8 cellular contexts compared by ENCODE assay signal in the genomic region with DNA sequence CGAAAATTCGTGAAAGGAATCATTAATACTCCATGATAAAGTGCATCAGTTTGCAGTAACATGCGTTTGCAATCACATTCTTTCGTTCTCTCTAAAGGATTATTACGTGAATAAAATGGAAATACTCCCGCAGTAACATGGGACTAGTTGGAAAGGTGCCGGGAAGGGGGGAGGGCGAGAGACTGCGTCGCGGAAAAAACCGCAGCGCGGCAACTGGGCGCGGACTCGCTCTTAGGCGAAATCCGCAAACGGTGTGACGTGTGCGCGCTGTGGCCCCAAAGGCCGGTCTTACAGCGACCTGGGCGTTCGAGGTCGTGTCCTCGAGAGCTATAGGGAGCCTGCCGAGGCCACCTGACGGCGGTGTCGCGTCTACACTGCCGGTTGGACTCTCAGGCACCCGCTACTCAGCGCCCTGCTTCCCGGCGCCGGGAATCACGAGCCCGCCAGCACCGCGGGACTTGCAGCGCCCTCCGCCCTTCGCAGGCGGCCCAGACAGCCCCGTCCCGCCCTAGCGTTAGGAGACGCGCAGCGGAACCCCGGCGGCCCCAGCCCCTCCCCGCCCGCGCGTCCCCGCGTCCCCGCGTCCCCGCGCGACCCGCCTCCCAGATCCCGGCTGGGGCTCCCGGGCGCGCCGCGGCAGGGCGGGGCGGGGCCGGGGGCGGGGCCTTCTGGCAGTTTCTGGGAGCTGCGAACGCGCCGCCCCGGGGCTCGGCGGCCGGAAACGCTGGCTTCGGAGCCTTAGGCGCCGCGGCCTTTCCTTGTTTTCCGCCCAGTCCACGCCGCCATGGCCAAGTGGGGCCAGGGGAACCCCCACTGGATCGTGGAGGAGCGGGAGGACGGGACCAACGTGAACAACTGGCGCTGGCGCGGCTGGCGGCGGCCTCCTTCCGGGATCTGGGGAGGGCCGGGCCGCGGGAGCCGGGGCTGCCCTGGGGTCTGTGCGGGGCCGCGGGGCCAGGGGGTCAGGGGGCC. TPM values are rescaled to one million over a fixed set of nuclear protein-coding genes. Genes with fewer than 3 reads are reported as not detected.
DNase-seq lines count a peak whose midpoint lies in the region; ATAC-seq and TF ChIP-seq lines count a peak whose summit lies in the region.

No MANE protein-coding gene starts in this region.

- H3K4me3 ChIP-seq in colonic mucosa: peak overlapping the region; percentile 89

- TF ChIP-seq CTCF in C4-2B (conservative IDR thresholded peaks at IDR 0.05) (no peak), colonic mucosa (IDR thresholded peaks at IDR 0.05) (no peak)

- H3K9ac ChIP-seq in colonic mucosa (ENCODE audit: low read depth in 2 of 2, low read length in 2 of 2): peak overlapping the region; percentile 94 to 97

- intact Hi-C loops in colonic mucosa (cut with DNase I): no loop called here

- no peaks in the 10 kb centered on the region for H3K9me3 ChIP-seq in colonic mucosa

- no peaks in the 10 kb centered on the region for H3K36me3 ChIP-seq in colonic mucosa

- ATAC-seq in GM19328 (IDR thresholded peaks at IDR 0.05; ENCODE audit: unreplicated experiment) (peak; percentile 81), HG03460 (IDR thresholded peaks at IDR 0.05; ENCODE audit: unreplicated experiment) (peak; percentile 70)

- H3K27me3 ChIP-seq in colonic mucosa: no peaks in the 10 kb centered on the region

- H3K27ac ChIP-seq in C4-2B (peak overlapping the region; percentile 92), colonic mucosa (peak overlapping the region; percentile 98)

- DNase-seq in NCI-H524 treated with DMSO at 0.1 percent for 48 hours (lab: John Stamatoyannopoulos, UW): peak; percentile 10
- DNase-seq in activated CD4-positive, alpha-beta T cell treated with anti-CD3 and anti-CD28 coated beads for 48 hours: peak; percentile 96
- peak; percentile 94 for DNase-seq in colonic mucosa
- DNase-seq in left kidney (ENCODE audit: low read depth, low spot score): peak; percentile 97
- DNase-seq in stimulated activated CD4-positive, alpha-beta T cell treated with anti-CD3 and anti-CD28 coated beads, Interleukin-1b, Interleukin-23, amount 100 ng/mL, for 48 hours: peak; percentile 94

- H3K4me1 ChIP-seq in colonic mucosa: peaks cover 15% of the 10 kb centered on the region

RNA-seq across cellular contexts. Expression of a gene that starts 15.1 kb away (rescaled TPM):
- 1 to 10 TPM in 1 of 2 donors, under 1 TPM in 1; 0.72 to 2.9 TPM for total RNA-seq in colonic mucosa

Comparison
In these comparisons a context has a peak if more than half of its experiments do, and no peak if none do; other contexts are left out.
1. Peak in every context shown above with its lines: DNase-seq, ATAC-seq, H3K4me3 ChIP-seq and H3K27ac ChIP-seq.
2. DNase-seq: peak in every context shown above with its lines; median percentile 97 in left kidney; 96 in activated CD4-positive, alpha-beta T cell treated with anti-CD3 and anti-CD28 coated beads for 48 hours; 94 in colonic mucosa; 94 in stimulated activated CD4-positive, alpha-beta T cell treated with anti-CD3 and anti-CD28 coated beads, Interleukin-1b, Interleukin-23, amount 100 ng/mL, for 48 hours; 10 in NCI-H524 treated with DMSO at 0.1 percent for 48 hours.